ENCODE assay signal across 18 cellular contexts in genomic region chr1:7722670-7723012, GRCh38. TPM values are rescaled to one million over a fixed set of nuclear protein-coding genes. Genes with fewer than 3 reads are reported as not detected.
DNase-seq lines count a peak whose midpoint lies in the region; ATAC-seq and TF ChIP-seq lines count a peak whose summit lies in the region.
"Had no signal": no experiment of that assay in that cellular context is flagged by ENCODE, and none has a peak within 500 bp of the region (broad histone marks: within the 10 kb centered on the region; RNA-seq: fewer than 3 reads in every experiment).

No MANE protein-coding gene starts in this region.

- H3K9me3 ChIP-seq in BLaER1 (no peaks in the 10 kb centered on the region), right cardiac atrium (ENCODE audit: control insufficient read depth, low read length) (no peaks in the 10 kb centered on the region), gastrocnemius medialis (no peaks in the 10 kb centered on the region), Karpas-422 (ENCODE audit: low read length) (no peaks in the 10 kb centered on the region)
- no peaks in the 10 kb centered on the region for H3K9me3 ChIP-seq in BLaER1 treated with 17β-estradiol and CSF1 and Interleukin-3, amounts not matched to agents 10 nM and 100 nM (replicated peaks in 1 of 11)
- H3K9me3 ChIP-seq: BE2C had no signal

- H3K9ac ChIP-seq in BLaER1: no peak overlapping the region
- H3K9ac ChIP-seq in BLaER1 treated with 17β-estradiol and CSF1 and Interleukin-3, amounts not matched to agents 10 nM and 100 nM: no peak overlapping the region
- no peak overlapping the region for H3K9ac ChIP-seq in Karpas-422 (ENCODE audit: low read length)

- H3K36me3 ChIP-seq in BLaER1 (no peaks in the 10 kb centered on the region), gastrocnemius medialis (no peaks in the 10 kb centered on the region), Karpas-422 (ENCODE audit: insufficient read depth, low read length) (no peaks in the 10 kb centered on the region)
- no peaks in the 10 kb centered on the region for H3K36me3 ChIP-seq in BLaER1 treated with 17β-estradiol and CSF1 and Interleukin-3, amounts not matched to agents 10 nM and 100 nM
- H3K36me3 ChIP-seq: BE2C had no signal

- ATAC-seq in right cardiac atrium (no peak), gastrocnemius medialis (peak; percentile 92 to 93)
- ATAC-seq: GM23338, K562 had no signal

- H3K4me3 ChIP-seq in BLaER1 (no peak overlapping the region), right cardiac atrium (ENCODE audit: low read length) (no peak overlapping the region), gastrocnemius medialis (no peak overlapping the region), Karpas-422 (ENCODE audit: low read length) (no peak overlapping the region)
- H3K4me3 ChIP-seq in BLaER1 treated with 17β-estradiol and CSF1 and Interleukin-3, amounts not matched to agents 10 nM and 100 nM: no peak overlapping the region
- H3K4me3 ChIP-seq: GM23338, K562 had no signal

- H2AFZ ChIP-seq in Karpas-422 (ENCODE audit: low read length): no peak overlapping the region
- H2AFZ ChIP-seq: GM23338 had no signal

- TF ChIP-seq POLR2A in gastrocnemius medialis (IDR thresholded peaks at IDR 0.05): no peak

- WGBS in right cardiac atrium: 88% methylated on average over 2 of the region's 2 CpGs

- intact Hi-C loops in right cardiac atrium (cut with DNase I) (no loop called here), gastrocnemius medialis (cut with DNase I; ENCODE audit: low total_unique reads) (no loop called here)

- no peaks in the 10 kb centered on the region for H4K20me1 ChIP-seq in BLaER1
- H4K20me1 ChIP-seq in BLaER1 treated with 17β-estradiol and CSF1 and Interleukin-3, amounts not matched to agents 10 nM and 100 nM: no peaks in the 10 kb centered on the region
- no peaks in the 10 kb centered on the region for H4K20me1 ChIP-seq in Karpas-422 (ENCODE audit: insufficient read depth, low read depth, low read length)

- no peak for DNase-seq in right cardiac atrium
- DNase-seq in gastrocnemius medialis: peak; percentile 34 to 49
- no peak for DNase-seq in Karpas-422
- DNase-seq in central memory CD4-positive, alpha-beta T cell: no peak
- DNase-seq in NCI-H1048 (lab: John Stamatoyannopoulos, UW): no peak
- DNase-seq: ACHN; BE2C; CD4-positive, alpha-beta memory T cell; DMS153; DMS79; GDM1; HCEC 1CT; IMR-90 had no signal

- no peaks in the 10 kb centered on the region for H3K27me3 ChIP-seq in BLaER1
- no peaks in the 10 kb centered on the region for H3K27me3 ChIP-seq in BLaER1 treated with 17β-estradiol and CSF1 and Interleukin-3, amounts not matched to agents 10 nM and 100 nM
- H3K27me3 ChIP-seq in right cardiac atrium (ENCODE audit: control insufficient read depth, insufficient read depth): no peaks in the 10 kb centered on the region
- no peaks in the 10 kb centered on the region for H3K27me3 ChIP-seq in gastrocnemius medialis
- H3K27me3 ChIP-seq in Karpas-422 (ENCODE audit: low read length): no peaks in the 10 kb centered on the region
- H3K27me3 ChIP-seq: BE2C had no signal

- in situ Hi-C loops in gastrocnemius medialis (cut with MboI; ENCODE audit: low sequenced_read_pairs in 4 of 4): no loop called here

- H3K79me2 ChIP-seq in Karpas-422 (ENCODE audit: low read length): no peaks in the 10 kb centered on the region

- H3K4me2 ChIP-seq in BLaER1: peak overlapping the region; percentile 15
- peak overlapping the region in 9 of 11 experiments; percentile 14 to 58 (median 40); a peak in 18 of 22 replicates for H3K4me2 ChIP-seq in BLaER1 treated with 17β-estradiol and CSF1 and Interleukin-3, amounts not matched to agents 10 nM and 100 nM
- H3K4me2 ChIP-seq in Karpas-422 (ENCODE audit: low read depth, low read length, poor library complexity, severe bottlenecking): no peak overlapping the region
- H3K4me2 ChIP-seq: GM23338 had no signal

- H3K9me2 ChIP-seq in Karpas-422 (replicated peaks; ENCODE audit: insufficient read depth, low read length): no peaks in the 10 kb centered on the region

- no peak overlapping the region for H3K27ac ChIP-seq in BLaER1
- no peak overlapping the region for H3K27ac ChIP-seq in BLaER1 treated with 17β-estradiol and CSF1 and Interleukin-3, amounts not matched to agents 10 nM and 100 nM
- peak overlapping the region; percentile 37 for H3K27ac ChIP-seq in right cardiac atrium (ENCODE audit: low read length)
- peak overlapping the region; percentile 65 to 88 (median 70) for H3K27ac ChIP-seq in gastrocnemius medialis
- no peak overlapping the region for H3K27ac ChIP-seq in Karpas-422 (ENCODE audit: low read length)
- H3K27ac ChIP-seq: HL-60 had no signal

- peak in 1 of 5 experiments; percentile 6 for TF ChIP-seq CTCF in gastrocnemius medialis (IDR thresholded peaks at IDR 0.05 in 4 of 5, conservative IDR thresholded peaks at IDR 0.05 in 1 of 5)

- H3K4me1 ChIP-seq in BLaER1: peaks cover 46% of the 10 kb centered on the region
- peaks cover 24 to 53% (median 43%) of the 10 kb centered on the region in 10 experiments for H3K4me1 ChIP-seq in BLaER1 treated with 17β-estradiol and CSF1 and Interleukin-3, amounts not matched to agents 10 nM and 100 nM
- H3K4me1 ChIP-seq in right cardiac atrium (ENCODE audit: control insufficient read depth, insufficient read depth, low read length): peaks cover 2% of the 10 kb centered on the region
- peaks cover 39 to 40% of the 10 kb centered on the region in 2 donors for H3K4me1 ChIP-seq in gastrocnemius medialis
- H3K4me1 ChIP-seq in Karpas-422 (ENCODE audit: low read length): peaks cover 8% of the 10 kb centered on the region
- H3K4me1 ChIP-seq: BE2C had no signal

RNA-seq across cellular contexts. Expression of gene VAMP3, which starts 48.5 kb away (rescaled TPM):
- 10 to 100 TPM; 76.6 to 90.4 (median 83.8) TPM for total RNA-seq in right cardiac atrium
- 61.3 TPM for polyA plus RNA-seq in right cardiac atrium
- 10 to 100 TPM; 63.7 to 71.2 (median 69.7) TPM for total RNA-seq in gastrocnemius medialis
- 11.6 and 14.9 TPM in 2 replicates for total RNA-seq in Karpas-422 (2014; rRNA removed; shearing (Covaris generic); ENCODE audit: low replicate concordance)

Comparison
In these comparisons a context has a peak if more than half of its experiments do, and no peak if none do; other contexts are left out.
1. H3K27ac ChIP-seq: peak in right cardiac atrium (single experiment) and gastrocnemius medialis (4 of 4); none in BLaER1 (single experiment), BLaER1 treated with 17β-estradiol and CSF1 and Interleukin-3, amounts not matched to agents 10 nM and 100 nM (0 of 11) and Karpas-422 (single experiment).
2. ATAC-seq: peak in gastrocnemius medialis (2 of 2); none in right cardiac atrium (0 of 2).
3. DNase-seq: peak in gastrocnemius medialis (2 of 2); none in right cardiac atrium (0 of 3), Karpas-422 (single experiment), central memory CD4-positive, alpha-beta T cell (single experiment) and NCI-H1048 (single experiment).